In the genomic region with DNA sequence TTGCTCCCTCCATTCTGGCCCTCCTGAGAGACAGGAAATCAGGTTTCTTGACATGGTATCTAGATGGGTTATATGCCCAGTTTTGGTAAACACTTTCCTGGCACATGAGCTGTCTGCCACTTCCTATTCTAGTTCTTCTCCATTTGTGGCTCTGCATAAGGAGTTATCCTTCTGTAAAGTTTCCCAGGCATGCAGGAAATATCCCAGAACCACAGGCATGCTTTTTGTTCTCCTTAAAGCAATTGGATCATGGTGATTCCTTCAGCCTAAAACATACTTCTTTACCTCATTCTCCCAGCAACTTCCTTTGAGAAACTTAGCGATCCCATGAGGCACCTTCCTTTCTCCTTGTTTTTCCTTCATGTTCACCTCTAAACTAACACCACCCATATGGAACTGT, we compare ENCODE assay signal across 25 cellular contexts.
A peak's percentile ranks its signal among the peaks of the same experiment; 100 is the strongest.
DNase-seq lines count a peak whose midpoint lies in the region; ATAC-seq and TF ChIP-seq lines count a peak whose summit lies in the region.
"Had no signal": no experiment of that assay in that cellular context is flagged by ENCODE, and none has a peak within 500 bp of the region (broad histone marks: within the 10 kb centered on the region; RNA-seq: fewer than 3 reads in every experiment).

No MANE protein-coding gene starts in this region.

- no peak overlapping the region for H3K4me2 ChIP-seq in mesenchymal stem cell (ENCODE audit: low read length, poor library complexity, severe bottlenecking)

- H3K9me3 ChIP-seq in mesenchymal stem cell (ENCODE audit: control insufficient read depth, low read length): no peaks in the 10 kb centered on the region
- H3K9me3 ChIP-seq: body of pancreas, psoas muscle, uterus had no signal

- no peak overlapping the region for H3K14ac ChIP-seq in mesenchymal stem cell (ENCODE audit: low read length in 2 of 2)

- no peak overlapping the region for H3K4ac ChIP-seq in mesenchymal stem cell (ENCODE audit: low read depth in 1 of 2, low read length in 2 of 2)

- peak overlapping the region in 1 of 2 experiments; percentile 69 for H3K18ac ChIP-seq in mesenchymal stem cell (ENCODE audit: low read depth in 1 of 2, low read length in 2 of 2)

- H2BK15ac ChIP-seq in mesenchymal stem cell (ENCODE audit: low read depth, poor library complexity, severe bottlenecking): no peak overlapping the region

- H3K79me1 ChIP-seq in mesenchymal stem cell (replicated peaks; ENCODE audit: low read length, poor library complexity, severe bottlenecking): no peaks in the 10 kb centered on the region

- in situ Hi-C loops in brain microvascular endothelial cell (cut with HindIII; ENCODE audit: low pct_ligation_motif_present, low sequenced_read_pairs): no loop called here

- DNase-seq in BJ (ENCODE audit: low read depth) (peak; percentile 72), LNCaP clone FGC (ENCODE audit: low read depth) (peak; percentile 27), brain microvascular endothelial cell (peak; percentile 37), mesenchymal stem cell (peak; percentile 57), RPMI8226 (no peak), SW480 (ENCODE audit: low spot score) (no peak), COR-L47 (lab: John Stamatoyannopoulos, UW) (no peak)
- DNase-seq: activated B cell treated with CpG ODN at 0.5 μM for 24 hours; activated CD8-positive, alpha-beta T cell treated with anti-CD3 and anti-CD28 coated beads for 36 hours; activated naive CD4-positive, alpha-beta T cell treated with anti-CD3 and anti-CD28 coated beads, Interleukin-2, amount 10 ng/mL, durations not matched to agents 7 days and 5 days; activated T-cell treated with anti-CD3 and anti-CD28 coated beads, Interleukin-2, amount 50 U/mL, for 24 hours; body of pancreas; CD4-positive, CD25-positive, alpha-beta regulatory T cell; DMS53; GOT3; NCI-H1436; NCI-H2171 treated with DMSO at 0.1 percent for 48 hours; NCI-H82; psoas muscle; SIG-M5; stimulated activated CD8-positive, alpha-beta memory T cell treated with anti-CD3 and anti-CD28 coated beads, Interleukin-4, amount 100 ng/mL, for 48 hours; substantia nigra; T-helper 2 cell; uterus had no signal

- no peak overlapping the region for H4K8ac ChIP-seq in mesenchymal stem cell (ENCODE audit: low read length)

- no peak overlapping the region for H2BK120ac ChIP-seq in mesenchymal stem cell (ENCODE audit: low read depth, low read length)

- H2AK5ac ChIP-seq in mesenchymal stem cell (ENCODE audit: low read length, severe bottlenecking): no peak overlapping the region

- H3K36me3 ChIP-seq in BJ (ENCODE audit: control insufficient read depth, insufficient read depth, low read length) (no peaks in the 10 kb centered on the region), brain microvascular endothelial cell (replicated peaks) (no peaks in the 10 kb centered on the region), mesenchymal stem cell (ENCODE audit: control insufficient read depth in 1 of 2, insufficient read depth in 2 of 2, low read depth in 1 of 2, low read length in 2 of 2) (no peaks in the 10 kb centered on the region)
- H3K36me3 ChIP-seq: uterus had no signal

- no peak overlapping the region for H2BK12ac ChIP-seq in mesenchymal stem cell (ENCODE audit: low read length in 2 of 2)

- no peaks in the 10 kb centered on the region; the same call in 1 of the 2 replicates for H3K27me3 ChIP-seq in BJ (ENCODE audit: control insufficient read depth, insufficient read depth, low read length)
- no peaks in the 10 kb centered on the region for H3K27me3 ChIP-seq in brain microvascular endothelial cell (replicated peaks)
- H3K27me3 ChIP-seq in mesenchymal stem cell (ENCODE audit: control insufficient read depth in 1 of 2, insufficient read depth in 1 of 2, low read length in 2 of 2): no peaks in the 10 kb centered on the region
- H3K27me3 ChIP-seq: body of pancreas, uterus had no signal

- TF ChIP-seq CTCF in BJ (IDR thresholded peaks at IDR 0.05; ENCODE audit: insufficient read depth, low read depth, low read length) (no peak), LNCaP clone FGC (IDR thresholded peaks at IDR 0.05; ENCODE audit: control insufficient read depth, extremely low read depth, insufficient read depth) (no peak), brain microvascular endothelial cell (IDR thresholded peaks at IDR 0.05; ENCODE audit: low read depth, low read length, missing control alignments) (no peak)

- H2BK5ac ChIP-seq in mesenchymal stem cell (ENCODE audit: low read depth, low read length, poor library complexity, severe bottlenecking): no peak overlapping the region

- H3K4me3 ChIP-seq in BJ (ENCODE audit: low read depth, low read length) (no peak overlapping the region), LNCaP clone FGC (ENCODE audit: low read depth, low read length) (no peak overlapping the region), brain microvascular endothelial cell (ENCODE audit: low read depth, low read length) (no peak overlapping the region), mesenchymal stem cell (ENCODE audit: insufficient read depth in 1 of 2, low read depth in 1 of 2, low read length in 2 of 2) (no peak overlapping the region)
- H3K4me3 ChIP-seq: body of pancreas, psoas muscle, uterus had no signal

- POLR2A ChIA-PET in BJ (lab: Charles Lee): no interaction called here

- CTCF ChIA-PET in BJ (lab: Yijun Ruan, JAX): no interaction called here

- H3K4me1 ChIP-seq in mesenchymal stem cell (ENCODE audit: control insufficient read depth, insufficient read depth, low read depth, low read length): no peaks in the 10 kb centered on the region
- H3K4me1 ChIP-seq: psoas muscle, uterus had no signal

- no peak overlapping the region for H4K91ac ChIP-seq in mesenchymal stem cell (ENCODE audit: low read length)

- no peak for ATAC-seq in GM21360 (IDR thresholded peaks at IDR 0.05; ENCODE audit: unreplicated experiment)
- ATAC-seq: activated CD8-positive, alpha-beta T cell treated with anti-CD3 and anti-CD28 coated beads for 36 hours; body of pancreas; psoas muscle had no signal

- H3K23ac ChIP-seq in mesenchymal stem cell (ENCODE audit: low read length in 2 of 2): no peak overlapping the region

- no peak overlapping the region for H2AFZ ChIP-seq in mesenchymal stem cell (ENCODE audit: low read depth, low read length)

- H3K27ac ChIP-seq in brain microvascular endothelial cell (no peak overlapping the region), mesenchymal stem cell (ENCODE audit: low read length, poor library complexity, severe bottlenecking) (no peak overlapping the region)
- H3K27ac ChIP-seq: body of pancreas, psoas muscle, uterus had no signal

- H3K9ac ChIP-seq in mesenchymal stem cell (ENCODE audit: low read length): no peak overlapping the region

- WGBS in mesenchymal stem cell: 67% methylated on average over 1 of the region's 1 CpG

Comparison
In these comparisons a context has a peak if more than half of its experiments do, and no peak if none do; other contexts are left out.
1. DNase-seq: peak in BJ (single experiment), LNCaP clone FGC (single experiment), brain microvascular endothelial cell (single experiment) and mesenchymal stem cell (single experiment); none in RPMI8226 (single experiment), SW480 (single experiment) and COR-L47 (single experiment).